ENCODE assay signal across 1 cellular context in the genomic region with DNA sequence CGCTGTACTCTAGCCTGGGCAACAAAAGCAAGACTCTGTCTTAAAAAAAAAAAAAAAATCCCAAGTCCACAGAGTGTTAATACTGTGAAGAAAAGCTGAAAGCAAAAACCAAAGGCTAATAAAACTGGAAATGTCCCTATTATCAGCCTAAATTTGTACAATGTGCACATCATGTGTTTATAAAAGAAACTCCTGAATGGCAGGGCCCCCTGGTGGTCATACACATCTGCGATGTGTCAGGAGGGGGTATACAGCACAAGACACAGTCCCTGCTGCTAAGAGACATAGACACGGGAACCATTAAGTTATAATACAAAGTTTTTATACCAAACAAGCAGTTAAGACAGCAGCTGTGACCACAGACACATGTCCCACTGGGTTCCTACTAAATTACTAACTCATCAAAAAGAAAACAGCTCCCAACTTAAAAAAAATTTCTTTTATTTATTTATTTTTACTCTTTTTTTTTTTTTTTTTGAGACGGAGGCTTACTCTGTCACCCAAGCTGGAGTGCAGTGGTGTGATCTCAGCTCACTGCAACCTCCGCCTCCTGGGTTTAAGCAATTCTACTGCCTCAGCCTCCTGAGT.
TF ChIP-seq lines count a peak whose summit lies in the region.

No MANE protein-coding gene starts in this region.

TF ChIP-seq in GM23338, 12 proteins besides CTCF, POLR2A, EP300 and RAD21 (continued from another document):
- TF ChIP-seq ZNF462 (CRISPR knock-in tag; IDR thresholded peaks at IDR 0.05) (no peak), STAT1 (IDR thresholded peaks at IDR 0.05; ENCODE audit: unreplicated experiment) (no peak), CREB1 (CRISPR knock-in tag; IDR thresholded peaks at IDR 0.05; ENCODE audit: low read depth) (no peak), ZNF114 (CRISPR knock-in tag; IDR thresholded peaks at IDR 0.05) (no peak), EZH2phosphoT487 (IDR thresholded peaks at IDR 0.05; ENCODE audit: unreplicated experiment) (no peak)
- TF ChIP-seq, protein P1, sequence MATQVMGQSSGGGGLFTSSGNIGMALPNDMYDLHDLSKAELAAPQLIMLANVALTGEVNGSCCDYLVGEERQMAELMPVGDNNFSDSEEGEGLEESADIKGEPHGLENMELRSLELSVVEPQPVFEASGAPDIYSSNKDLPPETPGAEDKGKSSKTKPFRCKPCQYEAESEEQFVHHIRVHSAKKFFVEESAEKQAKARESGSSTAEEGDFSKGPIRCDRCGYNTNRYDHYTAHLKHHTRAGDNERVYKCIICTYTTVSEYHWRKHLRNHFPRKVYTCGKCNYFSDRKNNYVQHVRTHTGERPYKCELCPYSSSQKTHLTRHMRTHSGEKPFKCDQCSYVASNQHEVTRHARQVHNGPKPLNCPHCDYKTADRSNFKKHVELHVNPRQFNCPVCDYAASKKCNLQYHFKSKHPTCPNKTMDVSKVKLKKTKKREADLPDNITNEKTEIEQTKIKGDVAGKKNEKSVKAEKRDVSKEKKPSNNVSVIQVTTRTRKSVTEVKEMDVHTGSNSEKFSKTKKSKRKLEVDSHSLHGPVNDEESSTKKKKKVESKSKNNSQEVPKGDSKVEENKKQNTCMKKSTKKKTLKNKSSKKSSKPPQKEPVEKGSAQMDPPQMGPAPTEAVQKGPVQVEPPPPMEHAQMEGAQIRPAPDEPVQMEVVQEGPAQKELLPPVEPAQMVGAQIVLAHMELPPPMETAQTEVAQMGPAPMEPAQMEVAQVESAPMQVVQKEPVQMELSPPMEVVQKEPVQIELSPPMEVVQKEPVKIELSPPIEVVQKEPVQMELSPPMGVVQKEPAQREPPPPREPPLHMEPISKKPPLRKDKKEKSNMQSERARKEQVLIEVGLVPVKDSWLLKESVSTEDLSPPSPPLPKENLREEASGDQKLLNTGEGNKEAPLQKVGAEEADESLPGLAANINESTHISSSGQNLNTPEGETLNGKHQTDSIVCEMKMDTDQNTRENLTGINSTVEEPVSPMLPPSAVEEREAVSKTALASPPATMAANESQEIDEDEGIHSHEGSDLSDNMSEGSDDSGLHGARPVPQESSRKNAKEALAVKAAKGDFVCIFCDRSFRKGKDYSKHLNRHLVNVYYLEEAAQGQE (IDR thresholded peaks at IDR 0.05; ENCODE audit: unreplicated experiment): no peak
